In genomic region chr12:121618659-121619233, GRCh38 we compare ENCODE assay signal across 31 cellular contexts. TPM values are rescaled to one million over a fixed set of nuclear protein-coding genes. Genes with fewer than 3 reads are reported as not detected.
"Had no signal": no experiment of that assay in that cellular context is flagged by ENCODE, and none has a peak within 500 bp of the region (broad histone marks: within the 10 kb centered on the region; RNA-seq: fewer than 3 reads in every experiment).

No MANE protein-coding gene starts in this region.

- DNase-seq: activated CD4-positive, alpha-beta T cell treated with anti-CD3 and anti-CD28 coated beads for 36 hours; activated CD4-positive, alpha-beta T cell treated with anti-CD3 and anti-CD28 coated beads, Interleukin-2, amount 50 U/mL, for 4 hours; activated CD8-positive, alpha-beta memory T cell treated with anti-CD3 and anti-CD28 coated beads, Interleukin-2, amount 50 U/mL, for 4 hours; activated gamma-delta T cell treated with Interleukin-2 at 50 U/mL for 16 hours; activated T-cell treated with anti-CD3 and anti-CD28 coated beads, Interleukin-2, amount 50 U/mL, for 1 hour; central memory CD4-positive, alpha-beta T cell; head of caudate nucleus; hippocampal formation; left cardiac atrium; left ventricle myocardium superior; mammary epithelial cell; midbrain; naive thymus-derived CD8-positive, alpha-beta T cell; occipital lobe; stimulated activated CD4-positive, alpha-beta T cell treated with anti-CD3 and anti-CD28 coated beads, Interleukin-15, amount 100 ng/mL, for 24 hours; stimulated activated CD4-positive, alpha-beta T cell treated with anti-CD3 and anti-CD28 coated beads, Interleukin-2, amount 100 ng/mL, for 24 hours; stimulated activated naive CD4-positive, alpha-beta T cell treated with Interleukin-2 at 50 U/mL for 16 hours; T-helper 2 cell; trophoblast cell; uterus had no signal

- H3K4me1 ChIP-seq: breast epithelium, parathyroid adenoma, right atrium auricular region, uterus had no signal

- H3K36me3 ChIP-seq: breast epithelium, neural progenitor cell, right atrium auricular region, thoracic aorta, uterus had no signal

- H3K27me3 Mint-ChIP-seq: activated CD4-positive, alpha-beta T cell treated with anti-CD3 and anti-CD28 coated beads for 36 hours; activated T-helper 17 cell treated with anti-CD3 and anti-CD28 coated beads, Interleukin-2, amount 50 U/mL, for 72 hours; naive thymus-derived CD8-positive, alpha-beta T cell had no signal

- H2AFZ ChIP-seq: neural progenitor cell, parathyroid adenoma had no signal

- H3K79me2 ChIP-seq: parathyroid adenoma had no signal

- H3K9me3 ChIP-seq: breast epithelium, right atrium auricular region, thoracic aorta, uterus had no signal

- H3K4me2 ChIP-seq: neural progenitor cell had no signal

- H3K4me1 Mint-ChIP-seq: activated T-helper 17 cell treated with anti-CD3 and anti-CD28 coated beads, Interleukin-2, amount 50 U/mL, for 72 hours had no signal

- H3K27ac Mint-ChIP-seq: activated CD4-positive, alpha-beta T cell treated with anti-CD3 and anti-CD28 coated beads for 36 hours; activated naive CD4-positive, alpha-beta T cell treated with anti-CD3 and anti-CD28 coated beads, Interleukin-2, amount 50 U/mL, for 72 hours; activated T-helper 17 cell treated with anti-CD3 and anti-CD28 coated beads, Interleukin-2, amount 50 U/mL, for 72 hours; WTC11 had no signal

- H3K4me3 ChIP-seq: breast epithelium, neural progenitor cell, right atrium auricular region, thoracic aorta, uterus had no signal

- ATAC-seq: activated CD4-positive, alpha-beta T cell treated with anti-CD3 and anti-CD28 coated beads for 36 hours; activated naive CD4-positive, alpha-beta T cell treated with anti-CD3 and anti-CD28 coated beads, Interleukin-2, amount 50 U/mL, for 72 hours; activated T-helper 17 cell treated with anti-CD3 and anti-CD28 coated beads, Interleukin-2, amount 50 U/mL, for 72 hours; left ventricle myocardium superior; naive thymus-derived CD8-positive, alpha-beta T cell had no signal

- H3K27me3 ChIP-seq: breast epithelium, neural progenitor cell, right atrium auricular region, uterus had no signal

- H3K9ac ChIP-seq: neural progenitor cell, parathyroid adenoma had no signal

- H3K27ac ChIP-seq: breast epithelium, neural progenitor cell, parathyroid adenoma, right atrium auricular region, uterus had no signal

- FAIRE-seq: endothelial cell of umbilical vein, keratinocyte had no signal

- H3K4me3 Mint-ChIP-seq: activated CD4-positive, alpha-beta T cell treated with anti-CD3 and anti-CD28 coated beads for 36 hours; activated T-helper 17 cell treated with anti-CD3 and anti-CD28 coated beads, Interleukin-2, amount 50 U/mL, for 72 hours; naive thymus-derived CD8-positive, alpha-beta T cell; WTC11 had no signal

- H3K36me3 Mint-ChIP-seq: activated naive CD4-positive, alpha-beta T cell treated with anti-CD3 and anti-CD28 coated beads, Interleukin-2, amount 50 U/mL, for 72 hours; naive thymus-derived CD8-positive, alpha-beta T cell; neural progenitor cell; WTC11 had no signal

- H3K9me3 Mint-ChIP-seq: activated naive CD4-positive, alpha-beta T cell treated with anti-CD3 and anti-CD28 coated beads, Interleukin-2, amount 50 U/mL, for 72 hours; activated T-helper 17 cell treated with anti-CD3 and anti-CD28 coated beads, Interleukin-2, amount 50 U/mL, for 72 hours; naive thymus-derived CD8-positive, alpha-beta T cell; neural progenitor cell; WTC11 had no signal

RNA-seq across cellular contexts. Expression of gene MORN3, which starts 50.7 kb away (rescaled TPM):
- total RNA-seq: fibroblast of villous mesenchyme, left ventricle myocardium superior, mammary epithelial cell had no signal
